Comparison of ENCODE assay signal across 9 cellular contexts in the genomic region with DNA sequence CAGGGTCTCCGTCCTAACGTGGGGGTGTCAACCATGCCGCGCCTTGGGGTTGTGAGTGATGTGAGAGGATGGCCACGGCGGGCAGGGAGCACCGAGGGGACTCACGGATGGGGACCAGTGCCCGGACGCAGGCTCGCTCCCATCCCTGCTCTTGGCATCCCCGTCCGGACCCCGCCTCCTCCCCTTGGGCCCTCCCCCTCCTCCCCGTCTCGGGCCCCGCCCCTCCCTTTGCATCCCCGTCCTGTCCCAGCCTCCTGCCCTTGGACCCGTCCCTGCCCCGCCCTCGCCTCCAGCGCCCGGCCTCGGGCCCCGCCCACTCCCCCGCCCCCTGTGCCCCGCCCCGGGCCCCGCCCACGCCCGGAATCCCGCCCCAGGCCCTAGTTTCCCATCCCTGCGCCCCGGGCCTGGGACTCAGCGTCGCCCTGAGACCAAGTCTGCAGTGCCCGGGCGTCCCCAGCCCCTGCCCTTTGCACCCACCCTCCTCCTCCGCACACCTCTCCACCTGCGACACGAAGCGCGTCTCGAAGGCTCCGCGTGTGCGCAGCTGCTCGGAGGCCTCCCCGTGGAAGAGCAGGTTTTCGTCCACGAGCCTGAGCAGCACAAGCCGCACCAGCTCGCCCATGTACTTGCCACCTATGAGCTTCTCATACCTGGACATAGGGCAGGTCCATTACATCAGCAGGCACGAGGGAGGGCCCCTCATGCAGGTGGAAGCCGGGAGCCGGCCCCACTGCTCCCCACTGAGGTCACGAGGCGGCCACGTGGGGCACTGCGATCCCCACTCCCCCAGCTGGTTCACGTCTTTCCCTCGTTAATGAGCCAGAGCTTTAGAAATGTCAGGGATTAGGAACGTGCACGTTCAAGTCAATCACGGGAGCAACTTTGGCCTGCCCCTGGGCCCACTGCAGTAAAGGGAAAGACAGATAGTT. TPM values are rescaled to one million over a fixed set of nuclear protein-coding genes. Genes with fewer than 3 reads are reported as not detected.
DNase-seq lines count a peak whose midpoint lies in the region; FAIRE-seq and TF ChIP-seq lines count a peak whose summit lies in the region.
"Had no signal": no experiment of that assay in that cellular context is flagged by ENCODE, and none has a peak within 500 bp of the region (broad histone marks: within the 10 kb centered on the region; RNA-seq: fewer than 3 reads in every experiment).

No MANE protein-coding gene starts in this region.

- peaks cover 35% of the 10 kb centered on the region for H3K27me3 ChIP-seq in AG04450 (ENCODE audit: control insufficient read depth, insufficient read depth, low read length)
- peaks cover 29% of the 10 kb centered on the region in 2 experiments for H3K27me3 ChIP-seq in endothelial cell of umbilical vein (ENCODE audit: control insufficient read depth in 2 of 2, insufficient read depth in 2 of 2, low read length in 2 of 2)

- POLR2A ChIA-PET in AG04450 (lab: Yijun Ruan, JAX) (interaction anchor here (0.7 to 1.5 kb wide), 2 partner anchors 23 to 58 kb away, joined by 3 to 5 read pairs; partner anchors contain the start of gene POLD2), endothelial cell of umbilical vein (lab: Charles Lee) (interaction anchor here (0.6 kb wide), 1 partner anchor 31 kb away, joined by 3 read pairs; no protein-coding TSS in a partner anchor)

- no peak for TF ChIP-seq POLR2A in endothelial cell of umbilical vein (IDR thresholded peaks at IDR 0.05; ENCODE audit: low read depth, low read length)

- no TSS peak for BruUV-seq in endothelial cell of umbilical vein (replicated peaks; lab: Mats Ljungman, UMichigan)

- dilution Hi-C loops in endothelial cell of umbilical vein (cut with MboI; ENCODE audit: extremely low pct_ligation_motif_present, low sequenced_read_pairs) = no loop called here

- intact Hi-C loops in endothelial cell of umbilical vein (cut with micrococcal nuclease) = no loop called here

- no peak overlapping the region for H3K9ac ChIP-seq in endothelial cell of umbilical vein (replicated peaks; ENCODE audit: extremely low read depth, insufficient read depth, low read length)

- peak overlapping the region; percentile 15 for H2AFZ ChIP-seq in endothelial cell of umbilical vein (ENCODE audit: low read depth, low read length)

- H3K9me1 ChIP-seq in endothelial cell of umbilical vein (replicated peaks; ENCODE audit: control insufficient read depth, extremely low read depth, insufficient read depth, low read length) = no peaks in the 10 kb centered on the region

- no peaks in the 10 kb centered on the region for H4K20me1 ChIP-seq in endothelial cell of umbilical vein (replicated peaks; ENCODE audit: control insufficient read depth, extremely low read depth, insufficient read depth, low read length)

- H3K4me3 ChIP-seq in AG04450 (ENCODE audit: low read depth, low read length) (peak overlapping the region; percentile 53), endothelial cell of umbilical vein (replicated peaks in 1 of 3; ENCODE audit: insufficient read depth in 1 of 3, low read depth in 1 of 3, low read length in 3 of 3) (peak overlapping the region in 1 of 3 experiments; percentile 17), mesodermal cell (ENCODE audit: extremely low read depth, insufficient read depth, low read length, poor library complexity, severe bottlenecking) (peak overlapping the region; percentile 29)

- no peak for TF ChIP-seq CTCF in AG04450 (IDR thresholded peaks at IDR 0.05; ENCODE audit: low read depth, low read length)
- no peak for TF ChIP-seq CTCF in endothelial cell of umbilical vein (IDR thresholded peaks at IDR 0.05; ENCODE audit: extremely low read depth in 1 of 2, insufficient read depth in 1 of 2, low read depth in 1 of 2, low read length in 2 of 2)

- no peaks in the 10 kb centered on the region for H3K79me2 ChIP-seq in endothelial cell of umbilical vein (ENCODE audit: control insufficient read depth, insufficient read depth, low read length)

- H3K4me1 ChIP-seq in endothelial cell of umbilical vein (ENCODE audit: control insufficient read depth, extremely low read depth, insufficient read depth, low read length) = no peaks in the 10 kb centered on the region
- peaks cover 8% of the 10 kb centered on the region for H3K4me1 ChIP-seq in mesodermal cell (ENCODE audit: control insufficient read depth, insufficient read depth, low read length, poor library complexity, severe bottlenecking)

- WGBS in mesodermal cell (ENCODE audit: insufficient coverage in 2 of 2), 2 experiments = 63% methylated on average over 36 of the region's 65 CpGs

- no peak for FAIRE-seq in endothelial cell of umbilical vein (lab: Jason Lieb, UNC)

- H3K27ac ChIP-seq in AG04450 (ENCODE audit: low read depth, low read length) (no peak overlapping the region), endothelial cell of umbilical vein (ENCODE audit: insufficient read depth, low read depth, low read length) (no peak overlapping the region), mesodermal cell (ENCODE audit: low read depth, low read length, severe bottlenecking) (peak overlapping the region; percentile 16)
- H3K27ac ChIP-seq: neutrophil had no signal

- H3K9me3 ChIP-seq in AG04450 (ENCODE audit: control insufficient read depth, insufficient read depth, low read length) (peaks cover 10% of the 10 kb centered on the region), endothelial cell of umbilical vein (replicated peaks; ENCODE audit: control insufficient read depth, insufficient read depth, low read length) (no peaks in the 10 kb centered on the region), mesodermal cell (ENCODE audit: control insufficient read depth, low read length) (no peaks in the 10 kb centered on the region)
- H3K9me3 ChIP-seq: neutrophil had no signal

- CTCF ChIA-PET in AG04450 (lab: Charles Lee) (no interaction called here), endothelial cell of umbilical vein (lab: Charles Lee) (interaction anchor here (0.8 to 1.4 kb wide), 3 partner anchors 18 to 27 kb away, joined by 3 to 5 read pairs (median 4); no protein-coding TSS in a partner anchor)

- peak overlapping the region; percentile 5 for H3K4me2 ChIP-seq in endothelial cell of umbilical vein (ENCODE audit: insufficient read depth, low read length)

- no peak for DNase-seq in AG04450 (ENCODE audit: low read depth, low spot score)
- peak; percentile 64 for DNase-seq in HuH-7 (ENCODE audit: low spot score)
- peak; percentile 76 for DNase-seq in activated CD8-positive, alpha-beta memory T cell treated with anti-CD3 and anti-CD28 coated beads, Interleukin-2, amount 50 U/mL, for 48 hours
- DNase-seq in endothelial cell of umbilical vein (ENCODE audit: low read depth, low spot score) = peak; percentile 32
- peak; percentile 55 to 58 for DNase-seq in stimulated activated CD8-positive, alpha-beta memory T cell treated with anti-CD3 and anti-CD28 coated beads, Interleukin-2, amount 100 ng/mL, for 48 hours (ENCODE audit: low read depth in 2 of 2)
- DNase-seq in DMS79 (lab: John Stamatoyannopoulos, UW) = no peak
- DNase-seq in GOT3 (lab: John Stamatoyannopoulos, UW) = no peak

- H3K36me3 ChIP-seq in endothelial cell of umbilical vein (ENCODE audit: control insufficient read depth in 2 of 2, extremely low read depth in 1 of 2, insufficient read depth in 2 of 2, low read length in 2 of 2) (no peaks in the 10 kb centered on the region), mesodermal cell (ENCODE audit: control insufficient read depth, insufficient read depth, low read length) (no peaks in the 10 kb centered on the region)
- H3K36me3 ChIP-seq: neutrophil had no signal

RNA-seq across cellular contexts. Expression of gene MYL7, which starts 5.1 kb away (rescaled TPM):
- polyA plus RNA-seq in AG04450 (2011; rRNA removed) = not detected in 2 replicates
- not detected in 2 replicates for polyA minus RNA-seq in AG04450 (2011; rRNA and poly(A)+ RNA removed)
- not detected in 2 replicates for total RNA-seq in endothelial cell of umbilical vein
- polyA plus RNA-seq in endothelial cell of umbilical vein = not detected in 2 replicates
- not detected in 2 replicates for polyA plus RNA-seq in endothelial cell of umbilical vein (2011; cell fraction: cytosol; rRNA removed)
- 0.63 TPM in 1 of 2 replicates, not detected in the other for polyA plus RNA-seq in endothelial cell of umbilical vein (2011; cell fraction: nucleus; rRNA removed)
- not detected in 2 replicates for polyA plus RNA-seq in endothelial cell of umbilical vein (2012)
- polyA minus RNA-seq in endothelial cell of umbilical vein = not detected in 2 replicates
- not detected for polyA minus RNA-seq in endothelial cell of umbilical vein (2011; cell fraction: cytosol; rRNA and poly(A)+ RNA removed)
- not detected in 2 replicates for polyA minus RNA-seq in endothelial cell of umbilical vein (2011; cell fraction: nucleus; rRNA and poly(A)+ RNA removed)
- polyA plus RNA-seq in mesodermal cell (2013, experiment 1 of 2) = 58.3 TPM
- 43.2 TPM for polyA plus RNA-seq in mesodermal cell (2013, experiment 2 of 2)

RNA-seq across cellular contexts. Expression of gene POLD2, which starts 22.9 kb away (rescaled TPM):
- polyA plus RNA-seq in AG04450 (2011; rRNA removed) = 64.8 and 79.6 TPM in 2 replicates
- polyA minus RNA-seq in AG04450 (2011; rRNA and poly(A)+ RNA removed) = 29.0 and 39.8 TPM in 2 replicates
- total RNA-seq in endothelial cell of umbilical vein = 96.5 and 106 TPM in 2 replicates
- polyA plus RNA-seq in endothelial cell of umbilical vein = 122 and 137 TPM in 2 replicates
- polyA plus RNA-seq in endothelial cell of umbilical vein (2011; cell fraction: cytosol; rRNA removed) = 132 and 139 TPM in 2 replicates
- 102 and 114 TPM in 2 replicates for polyA plus RNA-seq in endothelial cell of umbilical vein (2011; cell fraction: nucleus; rRNA removed)
- 91.2 and 106 TPM in 2 replicates for polyA plus RNA-seq in endothelial cell of umbilical vein (2012)
- polyA minus RNA-seq in endothelial cell of umbilical vein = 60.7 and 69.0 TPM in 2 replicates
- 89.7 TPM for polyA minus RNA-seq in endothelial cell of umbilical vein (2011; cell fraction: cytosol; rRNA and poly(A)+ RNA removed)
- polyA minus RNA-seq in endothelial cell of umbilical vein (2011; cell fraction: nucleus; rRNA and poly(A)+ RNA removed) = 27.3 and 32.8 TPM in 2 replicates
- polyA plus RNA-seq in mesodermal cell (2013, experiment 1 of 2) = 88.8 TPM
- polyA plus RNA-seq in mesodermal cell (2013, experiment 2 of 2) = 87.7 TPM

RNA-seq across cellular contexts. Expression of gene AEBP1, which starts 42.1 kb away (rescaled TPM):
- polyA plus RNA-seq in AG04450 (2011; rRNA removed) (18.5 and 30.7 TPM in 2 replicates), endothelial cell of umbilical vein (20.6 and 23.2 TPM in 2 replicates)
- 19.8 and 37.9 TPM in 2 replicates for polyA minus RNA-seq in AG04450 (2011; rRNA and poly(A)+ RNA removed)
- total RNA-seq in endothelial cell of umbilical vein = 47.7 and 48.0 TPM in 2 replicates
- 20.3 and 22.0 TPM in 2 replicates for polyA plus RNA-seq in endothelial cell of umbilical vein (2011; cell fraction: cytosol; rRNA removed)
- polyA plus RNA-seq in endothelial cell of umbilical vein (2011; cell fraction: nucleus; rRNA removed) = 50.0 and 55.5 TPM in 2 replicates
- 59.1 and 107 TPM in 2 replicates for polyA plus RNA-seq in endothelial cell of umbilical vein (2012)
- 15.0 and 22.1 TPM in 2 replicates for polyA minus RNA-seq in endothelial cell of umbilical vein
- not detected for polyA minus RNA-seq in endothelial cell of umbilical vein (2011; cell fraction: cytosol; rRNA and poly(A)+ RNA removed)
- polyA minus RNA-seq in endothelial cell of umbilical vein (2011; cell fraction: nucleus; rRNA and poly(A)+ RNA removed) = 9.6 and 14.7 TPM in 2 replicates
- 109 TPM for polyA plus RNA-seq in mesodermal cell (2013, experiment 1 of 2)
- polyA plus RNA-seq in mesodermal cell (2013, experiment 2 of 2) = 89.5 TPM

RNA-seq across cellular contexts. Expression of gene GCK, which starts 43.0 kb away (rescaled TPM):
- polyA plus RNA-seq in AG04450 (2011; rRNA removed) (0.35 and 0.47 TPM in 2 replicates), endothelial cell of umbilical vein (0.13 and 0.17 TPM in 2 replicates)
- 0.48 TPM in 1 of 2 replicates, not detected in the other for polyA minus RNA-seq in AG04450 (2011; rRNA and poly(A)+ RNA removed)
- total RNA-seq in endothelial cell of umbilical vein = 0.32 and 0.51 TPM in 2 replicates
- polyA plus RNA-seq in endothelial cell of umbilical vein (2011; cell fraction: cytosol; rRNA removed) = 0.08 and 0.13 TPM in 2 replicates
- polyA plus RNA-seq in endothelial cell of umbilical vein (2011; cell fraction: nucleus; rRNA removed) = 0.09 TPM in 1 of 2 replicates, not detected in the other
- 0.21 TPM in 1 of 2 replicates, not detected in the other for polyA plus RNA-seq in endothelial cell of umbilical vein (2012)
- polyA minus RNA-seq in endothelial cell of umbilical vein = 0.15 TPM in 1 of 2 replicates, not detected in the other
- not detected for polyA minus RNA-seq in endothelial cell of umbilical vein (2011; cell fraction: cytosol; rRNA and poly(A)+ RNA removed)
- not detected in 2 replicates for polyA minus RNA-seq in endothelial cell of umbilical vein (2011; cell fraction: nucleus; rRNA and poly(A)+ RNA removed)
- polyA plus RNA-seq in mesodermal cell (2013, experiment 1 of 2) = 2.8 TPM
- 2.7 TPM for polyA plus RNA-seq in mesodermal cell (2013, experiment 2 of 2)

RNA-seq across cellular contexts. Expression of gene YKT6, which starts 54.5 kb away (rescaled TPM):
- polyA plus RNA-seq in AG04450 (2011; rRNA removed) = 124 and 138 TPM in 2 replicates
- polyA minus RNA-seq in AG04450 (2011; rRNA and poly(A)+ RNA removed) = 106 and 122 TPM in 2 replicates
- 117 and 120 TPM in 2 replicates for total RNA-seq in endothelial cell of umbilical vein
- 110 and 117 TPM in 2 replicates for polyA plus RNA-seq in endothelial cell of umbilical vein
- 101 and 119 TPM in 2 replicates for polyA plus RNA-seq in endothelial cell of umbilical vein (2011; cell fraction: cytosol; rRNA removed)
- polyA plus RNA-seq in endothelial cell of umbilical vein (2011; cell fraction: nucleus; rRNA removed) = 99.2 and 100 TPM in 2 replicates
- 83.2 and 99.3 TPM in 2 replicates for polyA plus RNA-seq in endothelial cell of umbilical vein (2012)
- polyA minus RNA-seq in endothelial cell of umbilical vein = 113 and 118 TPM in 2 replicates
- polyA minus RNA-seq in endothelial cell of umbilical vein (2011; cell fraction: cytosol; rRNA and poly(A)+ RNA removed) = 37.5 TPM
- polyA minus RNA-seq in endothelial cell of umbilical vein (2011; cell fraction: nucleus; rRNA and poly(A)+ RNA removed) = 47.4 and 58.9 TPM in 2 replicates
- 114 TPM for polyA plus RNA-seq in mesodermal cell (2013, experiment 1 of 2)
- 95.7 TPM for polyA plus RNA-seq in mesodermal cell (2013, experiment 2 of 2)

Comparison
In these comparisons a context has a peak if more than half of its experiments do, and no peak if none do; other contexts are left out.
1. DNase-seq: peak in HuH-7 (single experiment), activated CD8-positive, alpha-beta memory T cell treated with anti-CD3 and anti-CD28 coated beads, Interleukin-2, amount 50 U/mL, for 48 hours (single experiment), endothelial cell of umbilical vein (single experiment) and stimulated activated CD8-positive, alpha-beta memory T cell treated with anti-CD3 and anti-CD28 coated beads, Interleukin-2, amount 100 ng/mL, for 48 hours (2 of 2); none in AG04450 (single experiment), DMS79 (single experiment) and GOT3 (single experiment).